Comparison of ENCODE assay signal across 1 cellular context in genomic region chr17:42181851-42182207, GRCh38.
TF ChIP-seq lines count a peak whose summit lies in the region.

No MANE protein-coding gene starts in this region.

TF ChIP-seq in K562, 482 proteins besides CTCF, POLR2A, EP300 and RAD21:
- TF ChIP-seq COPS2 (conservative IDR thresholded peaks at IDR 0.05) (no peak), SMC3 (conservative IDR thresholded peaks at IDR 0.05; ENCODE audit: insufficient read depth, low read depth, low read length) (no peak), NR2C2 (CRISPR knock-in tag; IDR thresholded peaks at IDR 0.05) (no peak), NR2C2 (tag; IDR thresholded peaks at IDR 0.05) (peak; percentile 63; the same call in 1 of the 2 replicates), SMAD4 (CRISPR knock-in tag; conservative IDR thresholded peaks at IDR 0.05) (no peak), NR2C1 (IDR thresholded peaks at IDR 0.05) (peak; percentile 75), NR2C1 (tag; IDR thresholded peaks at IDR 0.05) (peak; percentile 67), YY1 (IDR thresholded peaks at IDR 0.05; ENCODE audit: borderline replicate concordance in 1 of 3, control insufficient read depth in 1 of 3, extremely low read depth in 1 of 3, insufficient read depth in 3 of 3, insufficient read length in 1 of 3, insufficient replicate concordance in 2 of 3, low read depth in 1 of 3, low read length in 2 of 3) (peak in 1 of 3 experiments; percentile 23), FOSL1 (tag; conservative IDR thresholded peaks at IDR 0.05) (no peak), PTBP1 (IDR thresholded peaks at IDR 0.05; ENCODE audit: low read depth, low read length) (0 out of 2 replicates have a peak, but pooled peaks have one; percentile 47)
